ENCODE assay signal across 1 cellular context in genomic region chr15:40238927-40239591, GRCh38.
A peak's percentile ranks its signal among the peaks of the same experiment; 100 is the strongest.
TF ChIP-seq lines count a peak whose summit lies in the region.

TSS of gene PAK6 (plus strand) at chr15:40239063. CDS start at chr15:40264786, 25,723 bp downstream.

TF ChIP-seq in GM12878, 131 proteins besides CTCF, POLR2A, EP300 and RAD21 (continued from another document):
- TF ChIP-seq ATF2 (IDR thresholded peaks at IDR 0.05; ENCODE audit: low read length): no peak
- no peak for TF ChIP-seq RFX5 (IDR thresholded peaks at IDR 0.05; ENCODE audit: low read depth, low read length)
- peak; percentile 54 for TF ChIP-seq IKZF1 (conservative IDR thresholded peaks at IDR 0.05)
- peak; percentile 24; the same call in 1 of the 2 replicates for TF ChIP-seq DPF2 (IDR thresholded peaks at IDR 0.05)
- TF ChIP-seq TARDBP (IDR thresholded peaks at IDR 0.05; ENCODE audit: borderline replicate concordance): no peak
- 0 out of 2 replicates have a peak, but pooled peaks have one; percentile 65 for TF ChIP-seq MEF2A (IDR thresholded peaks at IDR 0.05; ENCODE audit: insufficient read depth, low read depth, low read length)
- TF ChIP-seq SUPT20H (IDR thresholded peaks at IDR 0.05; ENCODE audit: borderline replicate concordance, control insufficient read depth, low read depth, low read length): no peak
- peak; percentile 41; the same call in 1 of the 2 replicates for TF ChIP-seq BMI1 (IDR thresholded peaks at IDR 0.05; ENCODE audit: borderline replicate concordance)
